Comparison of ENCODE assay signal across 20 cellular contexts in the genomic region with DNA sequence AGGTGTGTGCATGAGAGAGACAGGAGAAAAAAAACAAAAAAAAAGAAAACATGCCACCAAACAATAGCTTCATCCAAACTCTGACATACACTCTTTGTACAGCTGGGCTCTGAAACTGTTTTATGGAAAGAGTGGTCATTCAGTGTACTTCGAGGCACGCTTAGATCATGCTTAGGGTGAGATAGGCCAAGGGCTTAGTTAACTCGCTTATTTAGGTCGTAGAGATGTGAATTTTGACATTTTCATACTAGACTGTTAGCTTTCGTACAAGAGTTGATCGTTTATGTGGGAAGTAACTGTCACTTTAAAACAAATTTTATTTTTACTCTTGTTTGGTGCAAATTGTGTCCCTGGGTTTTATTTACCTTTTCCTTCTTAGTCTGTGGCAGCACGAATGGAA.
"Had no signal": no experiment of that assay in that cellular context is flagged by ENCODE, and none has a peak within 500 bp of the region (broad histone marks: within the 10 kb centered on the region; RNA-seq: fewer than 3 reads in every experiment).

No MANE protein-coding gene starts in this region.

- H3K4me3 Mint-ChIP-seq: central memory CD8-positive, alpha-beta T cell; memory B cell; nephron progenitor cell; stimulated activated naive B cell treated with anti-CD40 and anti-IgM and Interleukin-4, amounts not matched to agents 10 μg/mL and 1 μg/mL and 100 μg/mL, for 72 hours; type B pancreatic cell had no signal

- H3K36me3 ChIP-seq: gastrocnemius medialis, ovary, right atrium auricular region had no signal

- H3K27me3 Mint-ChIP-seq: central memory CD8-positive, alpha-beta T cell; memory B cell; stimulated activated naive B cell treated with anti-CD40 and anti-IgM and Interleukin-4, amounts not matched to agents 10 μg/mL and 1 μg/mL and 100 μg/mL, for 72 hours had no signal

- H3K27me3 ChIP-seq: esophagus muscularis mucosa, gastrocnemius medialis, heart right ventricle, left lung, ovary, right atrium auricular region, spleen, stomach had no signal

- H3K27ac Mint-ChIP-seq: memory B cell; nephron progenitor cell; stimulated activated naive B cell treated with anti-CD40 and anti-IgM and Interleukin-4, amounts not matched to agents 10 μg/mL and 1 μg/mL and 100 μg/mL, for 72 hours; type B pancreatic cell had no signal

- H3K27ac ChIP-seq: esophagus muscularis mucosa, gastrocnemius medialis, left lung, lower lobe of right lung, ovary, right atrium auricular region, spleen had no signal

- H3K4me3 ChIP-seq: esophagus muscularis mucosa, gastrocnemius medialis, heart right ventricle, left lung, lower lobe of right lung, ovary, right atrium auricular region, spleen, stomach had no signal

- H3K9me3 ChIP-seq: esophagus muscularis mucosa, gastrocnemius medialis, heart right ventricle, left lung, lower lobe of right lung, ovary, right atrium auricular region, spleen, stomach had no signal

- ATAC-seq: gastrocnemius medialis; heart right ventricle; left lung; lower lobe of right lung; stimulated activated naive B cell treated with anti-CD40 and anti-IgM and Interleukin-4, amounts not matched to agents 10 μg/mL and 1 μg/mL and 100 μg/mL, for 72 hours had no signal

- H3K4me1 Mint-ChIP-seq: memory B cell; stimulated activated naive B cell treated with anti-CD40 and anti-IgM and Interleukin-4, amounts not matched to agents 10 μg/mL and 1 μg/mL and 100 μg/mL, for 72 hours had no signal

- DNase-seq: effector memory CD4-positive, alpha-beta T cell; gastrocnemius medialis; heart right ventricle; left lung; lower lobe of right lung; midbrain; nephron progenitor cell; ovary; spleen; stimulated activated CD4-positive, alpha-beta T cell treated with anti-CD3 and anti-CD28 coated beads, Interleukin-15, amount 100 ng/mL, for 24 hours; stimulated activated CD4-positive, alpha-beta T cell treated with anti-CD3 and anti-CD28 coated beads, Interleukin-1b, Interleukin-23, amount 100 ng/mL, for 48 hours; stimulated activated CD4-positive, alpha-beta T cell treated with anti-CD3 and anti-CD28 coated beads, Interleukin-4, amount 100 ng/mL, for 24 hours; stimulated activated naive B cell treated with anti-CD40 and anti-IgM and Interleukin-4, amounts not matched to agents 10 μg/mL and 1 μg/mL and 100 μg/mL, for 72 hours; stomach; substantia nigra had no signal

- H3K9me3 Mint-ChIP-seq: central memory CD8-positive, alpha-beta T cell; memory B cell; nephron progenitor cell; stimulated activated naive B cell treated with anti-CD40 and anti-IgM and Interleukin-4, amounts not matched to agents 10 μg/mL and 1 μg/mL and 100 μg/mL, for 72 hours; type B pancreatic cell had no signal
